17 cellular contexts compared by ENCODE assay signal in genomic region chr22:49349841-49350381, GRCh38.
A peak's percentile ranks its signal among the peaks of the same experiment; 100 is the strongest.
DNase-seq lines count a peak whose midpoint lies in the region; ATAC-seq and TF ChIP-seq lines count a peak whose summit lies in the region.
"Had no signal": no experiment of that assay in that cellular context is flagged by ENCODE, and none has a peak within 500 bp of the region (broad histone marks: within the 10 kb centered on the region; RNA-seq: fewer than 3 reads in every experiment).

No MANE protein-coding gene starts in this region.

- intact Hi-C loops in upper lobe of right lung (cut with DNase I) (no loop called here), left colon (cut with DNase I, micrococcal nuclease) (no loop called here)

- no peak overlapping the region for H3K4me2 ChIP-seq in mesenchymal stem cell (ENCODE audit: low read length, poor library complexity, severe bottlenecking)
- H3K4me2 ChIP-seq: GM23338, SK-N-SH had no signal

- peak overlapping the region; percentile 54 for H4K91ac ChIP-seq in mesenchymal stem cell (ENCODE audit: low read length)

- no peak overlapping the region for H3K4ac ChIP-seq in mesenchymal stem cell (ENCODE audit: low read depth in 1 of 2, low read length in 2 of 2)

- H2AK5ac ChIP-seq in mesenchymal stem cell (ENCODE audit: low read length, severe bottlenecking) = no peak overlapping the region

- H3K79me1 ChIP-seq in mesenchymal stem cell (replicated peaks; ENCODE audit: low read length, poor library complexity, severe bottlenecking) = no peaks in the 10 kb centered on the region

- peak; percentile 12 for ATAC-seq in upper lobe of right lung
- no peak for ATAC-seq in GM18858 (IDR thresholded peaks at IDR 0.05; ENCODE audit: unreplicated experiment)
- no peak for ATAC-seq in left colon
- ATAC-seq: GM23338 had no signal

- TF ChIP-seq CTCF in chondrocyte (IDR thresholded peaks at IDR 0.05) (no peak), upper lobe of right lung (IDR thresholded peaks at IDR 0.05) (no peak)

- H2BK120ac ChIP-seq in mesenchymal stem cell (ENCODE audit: low read depth, low read length) = no peak overlapping the region

- peak; percentile 31 for DNase-seq in activated effector memory CD4-positive, alpha-beta T cell treated with anti-CD3 and anti-CD28 coated beads, Interleukin-2, amount 50 U/mL, for 16 hours
- no peak for DNase-seq in activated effector memory CD4-positive, alpha-beta T cell treated with Interleukin-2 at 50 U/mL for 16 hours
- DNase-seq in chondrocyte (ENCODE audit: low spot score) (peak; percentile 83), mesenchymal stem cell (no peak), upper lobe of right lung (peak; percentile 59), NCI-H187 treated with DMSO at 0.1 percent for 48 hours (lab: John Stamatoyannopoulos, UW) (no peak), left colon (no peak)
- DNase-seq: C1 segment of cervical spinal cord, GF-D8, MM.1S, NCI-H1092 treated with DMSO at 0.1 percent for 48 hours, NCI-H1694 treated with DMSO at 0.1 percent for 48 hours, NCI-H2171, SK-N-SH had no signal

- no peak overlapping the region for H2BK5ac ChIP-seq in mesenchymal stem cell (ENCODE audit: low read depth, low read length, poor library complexity, severe bottlenecking)

- H2AFZ ChIP-seq in mesenchymal stem cell (ENCODE audit: low read depth, low read length) = no peak overlapping the region
- H2AFZ ChIP-seq: GM23338 had no signal

- H3K36me3 ChIP-seq in mesenchymal stem cell (ENCODE audit: control insufficient read depth in 1 of 2, insufficient read depth in 2 of 2, low read depth in 1 of 2, low read length in 2 of 2) (no peaks in the 10 kb centered on the region), upper lobe of right lung (no peaks in the 10 kb centered on the region)
- H3K36me3 ChIP-seq: Peyer's patch had no signal

- no peak overlapping the region for H3K14ac ChIP-seq in mesenchymal stem cell (ENCODE audit: low read length in 2 of 2)

- H3K27ac Mint-ChIP-seq in chondrocyte (ENCODE audit: unreplicated experiment) = no peak overlapping the region
- H3K27ac Mint-ChIP-seq: GM23338 had no signal

- H3K23ac ChIP-seq in mesenchymal stem cell (ENCODE audit: low read length in 2 of 2) = no peak overlapping the region

- H3K4me1 ChIP-seq in mesenchymal stem cell (ENCODE audit: control insufficient read depth, insufficient read depth, low read depth, low read length) = peaks cover 1% of the 10 kb centered on the region
- H3K4me1 ChIP-seq in upper lobe of right lung = no peaks in the 10 kb centered on the region
- H3K4me1 ChIP-seq: Peyer's patch had no signal

- H3K18ac ChIP-seq in mesenchymal stem cell (ENCODE audit: low read depth in 1 of 2, low read length in 2 of 2) = no peak overlapping the region

- no peaks in the 10 kb centered on the region for H3K9me3 ChIP-seq in mesenchymal stem cell (ENCODE audit: control insufficient read depth, low read length)
- H3K9me3 ChIP-seq in upper lobe of right lung = no peaks in the 10 kb centered on the region
- H3K9me3 ChIP-seq: Peyer's patch, SK-N-SH had no signal

- H3K4me3 Mint-ChIP-seq in chondrocyte (ENCODE audit: unreplicated experiment) = no peak overlapping the region
- H3K4me3 Mint-ChIP-seq: GM23338 had no signal

- H3K4me1 Mint-ChIP-seq in chondrocyte (ENCODE audit: low read depth) = peaks cover 6% of the 10 kb centered on the region
- H3K4me1 Mint-ChIP-seq: GM23338 had no signal

- H3K27me3 ChIP-seq in mesenchymal stem cell (ENCODE audit: control insufficient read depth in 1 of 2, insufficient read depth in 1 of 2, low read length in 2 of 2) (no peaks in the 10 kb centered on the region), upper lobe of right lung (peaks cover 32% of the 10 kb centered on the region)
- H3K27me3 ChIP-seq: Peyer's patch had no signal

- H3K27me3 Mint-ChIP-seq in chondrocyte (ENCODE audit: low read depth) = peaks cover 6% of the 10 kb centered on the region

- no peak overlapping the region for H3K4me3 ChIP-seq in mesenchymal stem cell (ENCODE audit: insufficient read depth in 1 of 2, low read depth in 1 of 2, low read length in 2 of 2)
- no peak overlapping the region for H3K4me3 ChIP-seq in upper lobe of right lung
- H3K4me3 ChIP-seq: GM23338, Peyer's patch had no signal

- H3K9me3 Mint-ChIP-seq in chondrocyte (ENCODE audit: low read depth) = no peaks in the 10 kb centered on the region
- H3K9me3 Mint-ChIP-seq: GM23338 had no signal

- H3K9ac ChIP-seq in mesenchymal stem cell (ENCODE audit: low read length) = no peak overlapping the region
- H3K9ac ChIP-seq: SK-N-SH had no signal

- WGBS in mesenchymal stem cell = 89% methylated on average over 14 of the region's 14 CpGs

- no peak overlapping the region for H2BK15ac ChIP-seq in mesenchymal stem cell (ENCODE audit: low read depth, poor library complexity, severe bottlenecking)

- H3K36me3 Mint-ChIP-seq in chondrocyte (ENCODE audit: low read depth) = no peaks in the 10 kb centered on the region

- H4K8ac ChIP-seq in mesenchymal stem cell (ENCODE audit: low read length) = no peak overlapping the region

- H3K27ac ChIP-seq in mesenchymal stem cell (ENCODE audit: low read length, poor library complexity, severe bottlenecking) = no peak overlapping the region
- no peak overlapping the region for H3K27ac ChIP-seq in upper lobe of right lung
- H3K27ac ChIP-seq: Peyer's patch had no signal

- H2BK12ac ChIP-seq in mesenchymal stem cell (ENCODE audit: low read length in 2 of 2) = no peak overlapping the region

Comparison
In these comparisons a context has a peak if more than half of its experiments do, and no peak if none do; other contexts are left out.
1. DNase-seq: peak in activated effector memory CD4-positive, alpha-beta T cell treated with anti-CD3 and anti-CD28 coated beads, Interleukin-2, amount 50 U/mL, for 16 hours (single experiment), chondrocyte (single experiment) and upper lobe of right lung (single experiment); none in activated effector memory CD4-positive, alpha-beta T cell treated with Interleukin-2 at 50 U/mL for 16 hours (single experiment), mesenchymal stem cell (single experiment), NCI-H187 treated with DMSO at 0.1 percent for 48 hours (single experiment) and left colon (0 of 2).